In genomic region chr3:51559266-51559907, GRCh38 we compare ENCODE assay signal across 14 cellular contexts. TPM values are rescaled to one million over a fixed set of nuclear protein-coding genes. Genes with fewer than 3 reads are reported as not detected.
DNase-seq lines count a peak whose midpoint lies in the region; ATAC-seq and TF ChIP-seq lines count a peak whose summit lies in the region.
"Had no signal": no experiment of that assay in that cellular context is flagged by ENCODE, and none has a peak within 500 bp of the region (broad histone marks: within the 10 kb centered on the region; RNA-seq: fewer than 3 reads in every experiment).

No MANE protein-coding gene starts in this region.

- peak; percentile 22 for DNase-seq in AG08396 (ENCODE audit: low spot score)
- DNase-seq in NCI-H1092 (lab: John Stamatoyannopoulos, UW), result peak; percentile 12
- peak; percentile 61 for DNase-seq in astrocyte of the spinal cord (ENCODE audit: low read depth, low spot score)
- DNase-seq in right cardiac atrium, result no peak
- DNase-seq in KBM-7, result no peak
- no peak for DNase-seq in COLO668 (lab: John Stamatoyannopoulos, UW; ENCODE audit: unreplicated experiment)
- DNase-seq: activated CD4-positive, alpha-beta T cell treated with anti-CD3 and anti-CD28 coated beads for 36 hours; esophagus squamous epithelium; NCI-H1436 treated with DMSO at 0.1 percent for 48 hours; retina; SHP77 treated with DMSO at 0.1 percent for 48 hours had no signal

- in situ Hi-C loops in astrocyte of the spinal cord (cut with HindIII; ENCODE audit: low sequenced_read_pairs) (no loop called here), KBM-7 (cut with MboI; ENCODE audit: low pct_unique_long_range_greater_than_20kb, low sequenced_read_pairs) (no loop called here)

- ATAC-seq in right cardiac atrium (peak; percentile 39 to 63), HG02642 (IDR thresholded peaks at IDR 0.05; ENCODE audit: poor library complexity, unreplicated experiment) (no peak)
- no peak for ATAC-seq in activated T-helper 17 cell treated with anti-CD3 and anti-CD28 coated beads, Interleukin-2, amount 50 U/mL, for 72 hours (replicated peaks)
- ATAC-seq: activated CD4-positive, alpha-beta T cell treated with anti-CD3 and anti-CD28 coated beads for 36 hours had no signal

- H3K27ac ChIP-seq in right cardiac atrium (ENCODE audit: low read length), result no peak overlapping the region

- 25% methylated on average over 4 of the region's 4 CpGs for WGBS in right cardiac atrium

- peaks cover 36% of the 10 kb centered on the region for H3K36me3 Mint-ChIP-seq in activated T-helper 17 cell treated with anti-CD3 and anti-CD28 coated beads, Interleukin-2, amount 50 U/mL, for 72 hours (ENCODE audit: low read depth)

- H3K27me3 Mint-ChIP-seq in activated T-helper 17 cell treated with anti-CD3 and anti-CD28 coated beads, Interleukin-2, amount 50 U/mL, for 72 hours, result no peaks in the 10 kb centered on the region
- H3K27me3 Mint-ChIP-seq: activated CD4-positive, alpha-beta T cell treated with anti-CD3 and anti-CD28 coated beads for 36 hours; activated naive CD4-positive, alpha-beta T cell treated with anti-CD3 and anti-CD28 coated beads, Interleukin-2, amount 50 U/mL, for 24 hours had no signal

- H3K4me3 Mint-ChIP-seq in activated T-helper 17 cell treated with anti-CD3 and anti-CD28 coated beads, Interleukin-2, amount 50 U/mL, for 72 hours, result no peak overlapping the region
- H3K4me3 Mint-ChIP-seq: activated CD4-positive, alpha-beta T cell treated with anti-CD3 and anti-CD28 coated beads for 36 hours; activated naive CD4-positive, alpha-beta T cell treated with anti-CD3 and anti-CD28 coated beads, Interleukin-2, amount 50 U/mL, for 24 hours had no signal

- H3K4me1 ChIP-seq in right cardiac atrium (ENCODE audit: control insufficient read depth, insufficient read depth, low read length), result peaks cover 3% of the 10 kb centered on the region

- no peak overlapping the region for H3K4me3 ChIP-seq in astrocyte of the spinal cord (ENCODE audit: low read depth, low read length)
- no peak overlapping the region for H3K4me3 ChIP-seq in right cardiac atrium (ENCODE audit: low read length)
- H3K4me3 ChIP-seq: esophagus squamous epithelium had no signal

- H3K9me3 Mint-ChIP-seq in activated T-helper 17 cell treated with anti-CD3 and anti-CD28 coated beads, Interleukin-2, amount 50 U/mL, for 72 hours, result no peaks in the 10 kb centered on the region
- H3K9me3 Mint-ChIP-seq: activated naive CD4-positive, alpha-beta T cell treated with anti-CD3 and anti-CD28 coated beads, Interleukin-2, amount 50 U/mL, for 24 hours had no signal

- no peak for TF ChIP-seq CTCF in astrocyte of the spinal cord (IDR thresholded peaks at IDR 0.05; ENCODE audit: low read depth, low read length)

- H3K9me3 ChIP-seq in right cardiac atrium (ENCODE audit: control insufficient read depth, low read length), result no peaks in the 10 kb centered on the region
- H3K9me3 ChIP-seq: esophagus squamous epithelium had no signal

- peaks cover 5% of the 10 kb centered on the region for H3K4me1 Mint-ChIP-seq in activated T-helper 17 cell treated with anti-CD3 and anti-CD28 coated beads, Interleukin-2, amount 50 U/mL, for 72 hours

- no peak overlapping the region for H3K27ac Mint-ChIP-seq in activated T-helper 17 cell treated with anti-CD3 and anti-CD28 coated beads, Interleukin-2, amount 50 U/mL, for 72 hours
- H3K27ac Mint-ChIP-seq: activated CD4-positive, alpha-beta T cell treated with anti-CD3 and anti-CD28 coated beads for 36 hours; activated naive CD4-positive, alpha-beta T cell treated with anti-CD3 and anti-CD28 coated beads, Interleukin-2, amount 50 U/mL, for 24 hours had no signal

- no peaks in the 10 kb centered on the region for H3K27me3 ChIP-seq in right cardiac atrium (ENCODE audit: control insufficient read depth, insufficient read depth)
- H3K27me3 ChIP-seq: esophagus squamous epithelium had no signal

- intact Hi-C loops in right cardiac atrium (cut with DNase I), result no loop called here

RNA-seq across cellular contexts. Expression of gene RAD54L2, which starts 20.9 kb away (rescaled TPM):
- 10 to 100 TPM; 11.0 to 14.6 (median 12.7) TPM for total RNA-seq in right cardiac atrium
- polyA plus RNA-seq in right cardiac atrium, result 5.1 TPM
- 10 to 100 TPM; 15.3 to 26.8 TPM for total RNA-seq in activated T-helper 17 cell treated with anti-CD3 and anti-CD28 coated beads, Interleukin-2, amount 50 U/mL, for 72 hours

RNA-seq across cellular contexts. Expression of gene DCAF1, which starts 59.6 kb away (rescaled TPM):
- 10 to 100 TPM; 12.8 to 15.2 (median 13.9) TPM for total RNA-seq in right cardiac atrium
- 6.7 TPM for polyA plus RNA-seq in right cardiac atrium
- total RNA-seq in activated T-helper 17 cell treated with anti-CD3 and anti-CD28 coated beads, Interleukin-2, amount 50 U/mL, for 72 hours, result 10 to 100 TPM; 29.3 to 39.2 TPM

Comparison
In these comparisons a context has a peak if more than half of its experiments do, and no peak if none do; other contexts are left out.
1. DNase-seq: peak in AG08396 (single experiment), NCI-H1092 (single experiment) and astrocyte of the spinal cord (single experiment); none in right cardiac atrium (0 of 3), KBM-7 (single experiment) and COLO668 (single experiment).
2. ATAC-seq: peak in right cardiac atrium (2 of 2); none in activated T-helper 17 cell treated with anti-CD3 and anti-CD28 coated beads, Interleukin-2, amount 50 U/mL, for 72 hours (single experiment) and HG02642 (single experiment).